Comparison of ENCODE assay signal across 1 cellular context in genomic region chr15:63948436-63948835, GRCh38.
TF ChIP-seq lines count a peak whose summit lies in the region.

No MANE protein-coding gene starts in this region.

TF ChIP-seq in IMR-90, 13 proteins besides CTCF, POLR2A, EP300 and RAD21:
- TF ChIP-seq BHLHE40 (IDR thresholded peaks at IDR 0.05; ENCODE audit: low read depth, low read length) = no peak
- no peak for TF ChIP-seq NFE2L2 (IDR thresholded peaks at IDR 0.05; ENCODE audit: low read depth, low read length)
- TF ChIP-seq, protein P1, sequence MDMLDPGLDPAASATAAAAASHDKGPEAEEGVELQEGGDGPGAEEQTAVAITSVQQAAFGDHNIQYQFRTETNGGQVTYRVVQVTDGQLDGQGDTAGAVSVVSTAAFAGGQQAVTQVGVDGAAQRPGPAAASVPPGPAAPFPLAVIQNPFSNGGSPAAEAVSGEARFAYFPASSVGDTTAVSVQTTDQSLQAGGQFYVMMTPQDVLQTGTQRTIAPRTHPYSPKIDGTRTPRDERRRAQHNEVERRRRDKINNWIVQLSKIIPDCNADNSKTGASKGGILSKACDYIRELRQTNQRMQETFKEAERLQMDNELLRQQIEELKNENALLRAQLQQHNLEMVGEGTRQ (IDR thresholded peaks at IDR 0.05; ENCODE audit: low read depth, low read length) = no peak
- no peak for TF ChIP-seq RCOR1 (IDR thresholded peaks at IDR 0.05; ENCODE audit: insufficient replicate concordance, low read length)
- TF ChIP-seq CEBPB (IDR thresholded peaks at IDR 0.05; ENCODE audit: low read depth, low read length) = no peak
- no peak for TF ChIP-seq CHD1 (IDR thresholded peaks at IDR 0.05; ENCODE audit: low read depth, low read length)
- no peak for TF ChIP-seq SMC3 (IDR thresholded peaks at IDR 0.05; ENCODE audit: low read depth, low read length)
- TF ChIP-seq MXI1 (IDR thresholded peaks at IDR 0.05; ENCODE audit: borderline replicate concordance, low read depth, low read length) = no peak
- no peak for TF ChIP-seq ELK1 (IDR thresholded peaks at IDR 0.05; ENCODE audit: borderline replicate concordance, low read depth, low read length)
- TF ChIP-seq MAZ (IDR thresholded peaks at IDR 0.05; ENCODE audit: borderline replicate concordance, low read depth, low read length) = no peak
